In genomic region chr10:119281581-119282071, GRCh38 we compare ENCODE assay signal across 9 cellular contexts.
DNase-seq lines count a peak whose midpoint lies in the region; ATAC-seq and TF ChIP-seq lines count a peak whose summit lies in the region.
"Had no signal": no experiment of that assay in that cellular context is flagged by ENCODE, and none has a peak within 500 bp of the region (broad histone marks: within the 10 kb centered on the region; RNA-seq: fewer than 3 reads in every experiment).

No MANE protein-coding gene starts in this region.

- H3K4me1 ChIP-seq in CD4-positive, CD25-positive, alpha-beta regulatory T cell (ENCODE audit: control insufficient read depth, insufficient read depth, low read length, poor library complexity, severe bottlenecking) = peaks cover 52% of the 10 kb centered on the region
- H3K4me1 ChIP-seq in trophoblast cell (ENCODE audit: control insufficient read depth in 1 of 2, insufficient read depth in 2 of 2, low read length in 2 of 2) = no peaks in the 10 kb centered on the region

- no peak overlapping the region for H2AK5ac ChIP-seq in trophoblast cell (ENCODE audit: low read length)

- no CpG with 5 or more reads among the region's 13 CpGs for WGBS in trophoblast cell (ENCODE audit: extremely low coverage, insufficient coverage, insufficient read length)

- peak overlapping the region in 2 of 3 donors; percentile 68 to 71 for H3K27ac Mint-ChIP-seq in CD4-positive, CD25-positive, alpha-beta regulatory T cell
- H3K27ac Mint-ChIP-seq: H9 had no signal

- no peaks in the 10 kb centered on the region for H3K79me2 ChIP-seq in trophoblast cell (ENCODE audit: control insufficient read depth, insufficient read depth, low read length, poor library complexity)

- no peak for TF ChIP-seq CTCF in fibroblast of pulmonary artery (IDR thresholded peaks at IDR 0.05; ENCODE audit: low read length, missing control alignments)

- no peak overlapping the region for H3K18ac ChIP-seq in trophoblast cell (ENCODE audit: low read length)

- no peak overlapping the region for H4K12ac ChIP-seq in trophoblast cell (ENCODE audit: low read depth, low read length)

- H4K8ac ChIP-seq in trophoblast cell (ENCODE audit: low read depth, low read length) = no peak overlapping the region

- H3K4me2 ChIP-seq in trophoblast cell (ENCODE audit: low read length) = no peak overlapping the region

- no peak overlapping the region for H3K9ac ChIP-seq in trophoblast cell (ENCODE audit: low read length)

- H3K27ac ChIP-seq in CD4-positive, CD25-positive, alpha-beta regulatory T cell (ENCODE audit: insufficient read depth, low read length, poor library complexity, severe bottlenecking) = no peak overlapping the region
- no peak overlapping the region for H3K27ac ChIP-seq in trophoblast cell (ENCODE audit: low read depth, low read length)

- peaks cover 21 to 81% (median 56%) of the 10 kb centered on the region in 4 donors for H3K4me1 Mint-ChIP-seq in CD4-positive, CD25-positive, alpha-beta regulatory T cell

- no peak overlapping the region for H2BK12ac ChIP-seq in trophoblast cell (ENCODE audit: low read length)

- no peak overlapping the region for H4K91ac ChIP-seq in trophoblast cell (ENCODE audit: low read depth, low read length)

- H2BK5ac ChIP-seq in trophoblast cell (ENCODE audit: low read depth, low read length, poor library complexity) = no peak overlapping the region

- no peaks in the 10 kb centered on the region for H3K79me1 ChIP-seq in trophoblast cell (ENCODE audit: low read length)

- H3K14ac ChIP-seq in trophoblast cell (ENCODE audit: low read length) = no peak overlapping the region

- DNase-seq in CD4-positive, CD25-positive, alpha-beta regulatory T cell = no peak
- DNase-seq in NCI-H524 treated with DMSO at 0.1 percent for 48 hours (lab: John Stamatoyannopoulos, UW) (peak; percentile 82), fibroblast of pulmonary artery (ENCODE audit: low read depth) (peak; percentile 28), trophoblast cell (no peak), dedifferentiated amniotic fluid mesenchymal stem cell (ENCODE audit: extremely low spot score) (no peak)
- no peak for DNase-seq in stimulated activated CD8-positive, alpha-beta memory T cell treated with anti-CD3 and anti-CD28 coated beads, Interleukin-4, amount 100 ng/mL, for 48 hours
- no peak for DNase-seq in effector CD4-positive, alpha-beta T cell
- DNase-seq: H9 had no signal

- peak overlapping the region in 2 of 4 donors; percentile 4 to 37 for H3K4me3 Mint-ChIP-seq in CD4-positive, CD25-positive, alpha-beta regulatory T cell
- H3K4me3 Mint-ChIP-seq: H9 had no signal

- H3K27me3 ChIP-seq in CD4-positive, CD25-positive, alpha-beta regulatory T cell (ENCODE audit: control insufficient read depth, insufficient read depth, low read length) = no peaks in the 10 kb centered on the region
- H3K27me3 ChIP-seq in trophoblast cell (ENCODE audit: insufficient read depth, low read length) = no peaks in the 10 kb centered on the region

- no peak for ATAC-seq in CD4-positive, CD25-positive, alpha-beta regulatory T cell (ENCODE audit: low read depth in 2 of 2)
- ATAC-seq in HG03135 (IDR thresholded peaks at IDR 0.05; ENCODE audit: unreplicated experiment) = no peak

- H3K4me3 ChIP-seq in CD4-positive, CD25-positive, alpha-beta regulatory T cell (ENCODE audit: low read depth, low read length) = no peak overlapping the region
- H3K4me3 ChIP-seq in fibroblast of pulmonary artery (replicated peaks; ENCODE audit: low read depth, low read length) = no peak overlapping the region
- no peak overlapping the region for H3K4me3 ChIP-seq in trophoblast cell (ENCODE audit: low read depth, low read length)

- no peak overlapping the region for H2BK120ac ChIP-seq in trophoblast cell (ENCODE audit: insufficient read depth, low read length, poor library complexity)

- H3K9me3 Mint-ChIP-seq in CD4-positive, CD25-positive, alpha-beta regulatory T cell = no peaks in the 10 kb centered on the region
- H3K9me3 Mint-ChIP-seq: H9 had no signal

- no peak overlapping the region for H3K4ac ChIP-seq in trophoblast cell (ENCODE audit: low read depth, low read length)

- H3K36me3 ChIP-seq in CD4-positive, CD25-positive, alpha-beta regulatory T cell (ENCODE audit: control insufficient read depth, insufficient read depth, low read length) = no peaks in the 10 kb centered on the region
- H3K36me3 ChIP-seq in trophoblast cell (ENCODE audit: control insufficient read depth in 1 of 2, insufficient read depth in 2 of 2, low read length in 2 of 2) = no peaks in the 10 kb centered on the region

- no peaks in the 10 kb centered on the region for H3K27me3 Mint-ChIP-seq in CD4-positive, CD25-positive, alpha-beta regulatory T cell

- peaks cover 5% of the 10 kb centered on the region for H3K36me3 Mint-ChIP-seq in CD4-positive, CD25-positive, alpha-beta regulatory T cell

- peak overlapping the region; percentile 24 for H2AFZ ChIP-seq in trophoblast cell (ENCODE audit: insufficient read depth, low read length, poor library complexity)

- no peaks in the 10 kb centered on the region for H3K9me3 ChIP-seq in CD4-positive, CD25-positive, alpha-beta regulatory T cell (ENCODE audit: control insufficient read depth in 2 of 2, low read length in 2 of 2)
- no peaks in the 10 kb centered on the region for H3K9me3 ChIP-seq in trophoblast cell (ENCODE audit: insufficient read depth, low read depth, low read length)

- H3K23ac ChIP-seq in trophoblast cell (ENCODE audit: low read length) = no peak overlapping the region

Comparison
In these comparisons a context has a peak if more than half of its experiments do, and no peak if none do; other contexts are left out.
1. DNase-seq: peak in NCI-H524 treated with DMSO at 0.1 percent for 48 hours (single experiment) and fibroblast of pulmonary artery (single experiment); none in CD4-positive, CD25-positive, alpha-beta regulatory T cell (0 of 3), trophoblast cell (0 of 2), stimulated activated CD8-positive, alpha-beta memory T cell treated with anti-CD3 and anti-CD28 coated beads, Interleukin-4, amount 100 ng/mL, for 48 hours (single experiment), effector CD4-positive, alpha-beta T cell (single experiment) and dedifferentiated amniotic fluid mesenchymal stem cell (single experiment).